Comparison of ENCODE assay signal across 8 cellular contexts in the genomic region with DNA sequence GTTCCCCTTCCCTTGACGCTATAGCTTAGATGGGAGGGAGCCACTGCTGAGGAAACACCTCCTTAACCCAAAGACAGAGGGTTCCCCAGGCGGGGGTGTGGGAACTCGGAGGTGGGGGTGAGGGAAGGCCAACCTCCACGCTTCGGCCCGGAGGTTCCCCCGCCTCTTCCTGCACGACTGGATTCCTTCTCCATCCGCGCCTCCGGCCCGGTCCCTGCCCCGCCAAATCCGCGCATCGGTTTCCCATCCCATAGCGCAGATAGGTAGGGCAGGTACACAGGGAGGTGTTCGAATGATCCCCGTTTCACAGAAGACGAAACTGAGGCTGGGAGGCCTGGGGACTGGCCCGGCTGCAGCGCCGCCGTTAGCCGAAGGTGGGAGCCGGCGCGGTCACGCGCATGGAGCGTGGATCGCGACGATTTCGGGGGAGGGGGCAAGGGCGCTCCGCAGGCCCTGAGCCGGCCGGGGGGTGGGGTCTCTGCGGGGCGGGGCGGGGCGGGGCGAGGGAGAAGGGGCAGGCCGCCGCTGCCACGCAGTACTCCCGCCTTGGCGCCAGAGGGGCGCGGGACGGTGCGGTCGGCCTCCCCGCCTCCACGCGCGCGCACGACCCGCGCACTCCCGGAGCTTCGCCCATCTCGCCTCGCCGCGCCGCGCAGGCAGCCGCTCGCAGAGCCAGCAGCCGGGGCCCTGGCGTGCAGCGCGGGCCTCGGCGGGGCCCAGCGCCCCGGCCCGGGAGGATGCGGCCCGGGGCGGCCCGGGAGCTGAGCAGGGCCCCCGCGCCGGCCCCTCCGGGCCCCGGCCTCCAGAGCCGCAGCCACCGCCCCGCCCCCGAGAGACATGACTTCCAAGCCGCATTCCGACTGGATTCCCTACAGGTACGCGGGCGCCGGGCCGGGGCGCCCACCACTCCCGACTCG. TPM values are rescaled to one million over a fixed set of nuclear protein-coding genes. Genes with fewer than 3 reads are reported as not detected.
DNase-seq lines count a peak whose midpoint lies in the region; ATAC-seq, FAIRE-seq and TF ChIP-seq lines count a peak whose summit lies in the region.

A gene with protein sequence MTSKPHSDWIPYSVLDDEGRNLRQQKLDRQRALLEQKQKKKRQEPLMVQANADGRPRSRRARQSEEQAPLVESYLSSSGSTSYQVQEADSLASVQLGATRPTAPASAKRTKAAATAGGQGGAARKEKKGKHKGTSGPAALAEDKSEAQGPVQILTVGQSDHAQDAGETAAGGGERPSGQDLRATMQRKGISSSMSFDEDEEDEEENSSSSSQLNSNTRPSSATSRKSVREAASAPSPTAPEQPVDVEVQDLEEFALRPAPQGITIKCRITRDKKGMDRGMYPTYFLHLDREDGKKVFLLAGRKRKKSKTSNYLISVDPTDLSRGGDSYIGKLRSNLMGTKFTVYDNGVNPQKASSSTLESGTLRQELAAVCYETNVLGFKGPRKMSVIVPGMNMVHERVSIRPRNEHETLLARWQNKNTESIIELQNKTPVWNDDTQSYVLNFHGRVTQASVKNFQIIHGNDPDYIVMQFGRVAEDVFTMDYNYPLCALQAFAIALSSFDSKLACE (plus strand): TSS at position 538 of the 917 bp plus-strand sequence. CDS start 300 bp downstream, at position 838.

- TF ChIP-seq CTCF in osteocyte (IDR thresholded peaks at IDR 0.05) = no peak

- H3K27ac Mint-ChIP-seq in activated T-cell treated with anti-CD3 and anti-CD28 coated beads, Interleukin-2, amount 50 U/mL, for 24 hours = no peak within 1 kb of the TSS
- no peak within 1 kb of the TSS for H3K27ac Mint-ChIP-seq in activated T-cell treated with anti-CD3 and anti-CD28 coated beads, Interleukin-2, amount 50 U/mL, for 72 hours
- H3K27ac Mint-ChIP-seq in osteocyte (ENCODE audit: unreplicated experiment) = no peak within 1 kb of the TSS

- peak within 1 kb of the TSS; percentile 62 for H3K4me3 Mint-ChIP-seq in activated T-cell treated with anti-CD3 and anti-CD28 coated beads, Interleukin-2, amount 50 U/mL, for 24 hours
- peak within 1 kb of the TSS; percentile 65 to 72 for H3K4me3 Mint-ChIP-seq in activated T-cell treated with anti-CD3 and anti-CD28 coated beads, Interleukin-2, amount 50 U/mL, for 72 hours
- peak within 1 kb of the TSS; percentile 74 for H3K4me3 Mint-ChIP-seq in osteocyte (ENCODE audit: unreplicated experiment)

- FAIRE-seq in GM19239 (lab: Jason Lieb, UNC) = no peak

- ATAC-seq in activated T-cell treated with anti-CD3 and anti-CD28 coated beads, Interleukin-2, amount 50 U/mL, for 72 hours (replicated peaks in 1 of 2) = peak; percentile 60 to 70
- ATAC-seq in GM21723 (IDR thresholded peaks at IDR 0.05; ENCODE audit: unreplicated experiment) = no peak

- peaks cover 6% of the 10 kb centered on the region for H3K4me1 Mint-ChIP-seq in activated T-cell treated with anti-CD3 and anti-CD28 coated beads, Interleukin-2, amount 50 U/mL, for 24 hours (ENCODE audit: low read depth)
- peaks cover under 1% of the 10 kb centered on the region for H3K4me1 Mint-ChIP-seq in activated T-cell treated with anti-CD3 and anti-CD28 coated beads, Interleukin-2, amount 50 U/mL, for 72 hours (ENCODE audit: low read depth)
- H3K4me1 Mint-ChIP-seq in osteocyte (ENCODE audit: unreplicated experiment) = peaks cover 16% of the 10 kb centered on the region

- H3K9me3 Mint-ChIP-seq in activated T-cell treated with anti-CD3 and anti-CD28 coated beads, Interleukin-2, amount 50 U/mL, for 24 hours = no peaks in the 10 kb centered on the region
- no peaks in the 10 kb centered on the region for H3K9me3 Mint-ChIP-seq in activated T-cell treated with anti-CD3 and anti-CD28 coated beads, Interleukin-2, amount 50 U/mL, for 72 hours
- H3K9me3 Mint-ChIP-seq in osteocyte (ENCODE audit: unreplicated experiment) = no peaks in the 10 kb centered on the region

- no peaks in the 10 kb centered on the region for H3K36me3 Mint-ChIP-seq in activated T-cell treated with anti-CD3 and anti-CD28 coated beads, Interleukin-2, amount 50 U/mL, for 24 hours (ENCODE audit: low read depth)
- H3K36me3 Mint-ChIP-seq in activated T-cell treated with anti-CD3 and anti-CD28 coated beads, Interleukin-2, amount 50 U/mL, for 72 hours (ENCODE audit: insufficient read depth in 2 of 2) = no peaks in the 10 kb centered on the region
- no peaks in the 10 kb centered on the region for H3K36me3 Mint-ChIP-seq in osteocyte (ENCODE audit: unreplicated experiment)

- H3K27me3 Mint-ChIP-seq in activated T-cell treated with anti-CD3 and anti-CD28 coated beads, Interleukin-2, amount 50 U/mL, for 24 hours = peaks cover 68% of the 10 kb centered on the region
- H3K27me3 Mint-ChIP-seq in activated T-cell treated with anti-CD3 and anti-CD28 coated beads, Interleukin-2, amount 50 U/mL, for 72 hours (ENCODE audit: low read depth) = peaks cover 71% of the 10 kb centered on the region
- peaks cover 12% of the 10 kb centered on the region for H3K27me3 Mint-ChIP-seq in osteocyte (ENCODE audit: unreplicated experiment)

- intact Hi-C loops in head of caudate nucleus (cut with DNase I) = no loop called here

- DNase-seq in activated T-cell treated with anti-CD3 and anti-CD28 coated beads, Interleukin-2, amount 50 U/mL, for 24 hours = peak; percentile 38
- DNase-seq in activated T-cell treated with anti-CD3 and anti-CD28 coated beads, Interleukin-2, amount 50 U/mL, for 1 hour = no peak
- DNase-seq in activated T-cell treated with anti-CD3 and anti-CD28 coated beads, Interleukin-2, amount 50 U/mL, for 72 hours = peak in 1 of 2 donors; percentile 19
- DNase-seq in head of caudate nucleus = peak in 30 of 42 donors; percentile 11 to 67 (median 47)
- no peak for DNase-seq in osteocyte (ENCODE audit: extremely low spot score, unreplicated experiment)
- DNase-seq in activated CD8-positive, alpha-beta memory T cell treated with anti-CD3 and anti-CD28 coated beads for 24 hours = no peak
- no peak for DNase-seq in GM19239 (ENCODE audit: insufficient read length, low spot score)

RNA-seq across cellular contexts. Expression of the gene that starts here (rescaled TPM):
- under 1 TPM; 0.10 to 0.32 TPM for total RNA-seq in activated T-cell treated with anti-CD3 and anti-CD28 coated beads, Interleukin-2, amount 50 U/mL, for 72 hours
- total RNA-seq in osteocyte = 7.8 and 8.7 TPM in 2 replicates

Comparison
In these comparisons a context has a peak if more than half of its experiments do, and no peak if none do; other contexts are left out.
1. DNase-seq: peak in activated T-cell treated with anti-CD3 and anti-CD28 coated beads, Interleukin-2, amount 50 U/mL, for 24 hours (single experiment) and head of caudate nucleus (30 of 42); none in activated T-cell treated with anti-CD3 and anti-CD28 coated beads, Interleukin-2, amount 50 U/mL, for 1 hour (single experiment), osteocyte (single experiment), activated CD8-positive, alpha-beta memory T cell treated with anti-CD3 and anti-CD28 coated beads for 24 hours (single experiment) and GM19239 (single experiment).
2. Peak in ATAC-seq in activated T-cell treated with anti-CD3 and anti-CD28 coated beads, Interleukin-2, amount 50 U/mL, for 72 hours; RNA of the gene not detected or under 1 TPM.
3. Peak in every context shown above with its lines, with median percentiles within 50 percentile points of each other: H3K4me3 Mint-ChIP-seq.